In genomic region chr10:15563161-15563715, GRCh38 we compare ENCODE assay signal across 16 cellular contexts.
A peak's percentile ranks its signal among the peaks of the same experiment; 100 is the strongest.
DNase-seq lines count a peak whose midpoint lies in the region; ATAC-seq and TF ChIP-seq lines count a peak whose summit lies in the region.
"Had no signal": no experiment of that assay in that cellular context is flagged by ENCODE, and none has a peak within 500 bp of the region (broad histone marks: within the 10 kb centered on the region; RNA-seq: fewer than 3 reads in every experiment).

No MANE protein-coding gene starts in this region.

- H3K9ac ChIP-seq in BLaER1 (no peak overlapping the region), Karpas-422 (ENCODE audit: low read length) (no peak overlapping the region)

- no peak for TF ChIP-seq CTCF in neural crest cell (conservative IDR thresholded peaks at IDR 0.05)
- TF ChIP-seq CTCF in BE2C (IDR thresholded peaks at IDR 0.05; ENCODE audit: low read depth, low read length) = no peak

- H3K9me3 Mint-ChIP-seq in neural crest cell = no peaks in the 10 kb centered on the region
- H3K9me3 Mint-ChIP-seq in stimulated activated naive B cell treated with anti-CD40 and anti-IgM and Interleukin-4, amounts not matched to agents 10 μg/mL and 1 μg/mL and 100 μg/mL, for 72 hours = peaks cover 4 to 6% of the 10 kb centered on the region in 2 donors
- H3K9me3 Mint-ChIP-seq: CD4-positive, alpha-beta T cell; HFFc6 had no signal

- peaks cover 71% of the 10 kb centered on the region for H3K36me3 ChIP-seq in BLaER1
- no peaks in the 10 kb centered on the region for H3K36me3 ChIP-seq in Karpas-422 (ENCODE audit: insufficient read depth, low read length)
- H3K36me3 ChIP-seq in BE2C = no peaks in the 10 kb centered on the region

- H3K4me2 ChIP-seq in BLaER1 (peak overlapping the region; percentile 65), Karpas-422 (ENCODE audit: low read depth, low read length, poor library complexity, severe bottlenecking) (no peak overlapping the region)

- no peaks in the 10 kb centered on the region for H3K27me3 ChIP-seq in BLaER1
- H3K27me3 ChIP-seq in Karpas-422 (ENCODE audit: low read length) = no peaks in the 10 kb centered on the region
- no peaks in the 10 kb centered on the region for H3K27me3 ChIP-seq in BE2C

- H3K27me3 Mint-ChIP-seq in neural crest cell (ENCODE audit: low read depth) = peaks cover 4% of the 10 kb centered on the region
- peaks cover 5 to 12% of the 10 kb centered on the region in 2 donors for H3K27me3 Mint-ChIP-seq in stimulated activated naive B cell treated with anti-CD40 and anti-IgM and Interleukin-4, amounts not matched to agents 10 μg/mL and 1 μg/mL and 100 μg/mL, for 72 hours

- H3K4me1 ChIP-seq in BLaER1 (peaks cover 55% of the 10 kb centered on the region), Karpas-422 (ENCODE audit: low read length) (no peaks in the 10 kb centered on the region), BE2C (no peaks in the 10 kb centered on the region)

- no peaks in the 10 kb centered on the region for H3K9me2 ChIP-seq in Karpas-422 (replicated peaks; ENCODE audit: insufficient read depth, low read length)

- H4K20me1 ChIP-seq in BLaER1 = no peaks in the 10 kb centered on the region
- no peaks in the 10 kb centered on the region for H4K20me1 ChIP-seq in Karpas-422 (ENCODE audit: insufficient read depth, low read depth, low read length)

- no peak for ATAC-seq in stimulated activated naive B cell treated with anti-CD40 and anti-IgM and Interleukin-4, amounts not matched to agents 10 μg/mL and 1 μg/mL and 100 μg/mL, for 72 hours (replicated peaks)
- ATAC-seq: HepG2 had no signal

- H3K4me1 Mint-ChIP-seq in neural crest cell = no peaks in the 10 kb centered on the region
- peaks cover 0 to 4% of the 10 kb centered on the region in 2 donors for H3K4me1 Mint-ChIP-seq in stimulated activated naive B cell treated with anti-CD40 and anti-IgM and Interleukin-4, amounts not matched to agents 10 μg/mL and 1 μg/mL and 100 μg/mL, for 72 hours

- H3K4me3 Mint-ChIP-seq in neural crest cell = no peak overlapping the region
- no peak overlapping the region for H3K4me3 Mint-ChIP-seq in stimulated activated naive B cell treated with anti-CD40 and anti-IgM and Interleukin-4, amounts not matched to agents 10 μg/mL and 1 μg/mL and 100 μg/mL, for 72 hours
- H3K4me3 Mint-ChIP-seq: CD4-positive, alpha-beta T cell; HFFc6 had no signal

- no peak overlapping the region for H2AFZ ChIP-seq in Karpas-422 (ENCODE audit: low read length)

- peak overlapping the region; percentile 47 for H3K27ac Mint-ChIP-seq in neural crest cell (ENCODE audit: unreplicated experiment)
- no peak overlapping the region for H3K27ac Mint-ChIP-seq in stimulated activated naive B cell treated with anti-CD40 and anti-IgM and Interleukin-4, amounts not matched to agents 10 μg/mL and 1 μg/mL and 100 μg/mL, for 72 hours
- H3K27ac Mint-ChIP-seq: CD4-positive, alpha-beta T cell; HFFc6 had no signal

- DNase-seq in Karpas-422 = peak; percentile 15
- DNase-seq in dedifferentiated amniotic fluid mesenchymal stem cell (ENCODE audit: extremely low spot score) = peak; percentile 34
- no peak for DNase-seq in neural crest cell (ENCODE audit: low read depth, low spot score)
- DNase-seq in stimulated activated naive B cell treated with anti-CD40 and anti-IgM and Interleukin-4, amounts not matched to agents 10 μg/mL and 1 μg/mL and 100 μg/mL, for 72 hours = no peak
- DNase-seq in activated CD4-positive, alpha-beta T cell treated with anti-CD3 and anti-CD28 coated beads for 1 hour = no peak
- no peak for DNase-seq in BE2C
- no peak for DNase-seq in effector CD4-positive, alpha-beta T cell
- DNase-seq: C1 segment of cervical spinal cord; Calu3; CD4-positive, alpha-beta T cell; DMS 273 treated with DMSO at 0.1 percent for 48 hours; HCEC 1CT; HFFc6 had no signal

- H3K79me2 ChIP-seq in Karpas-422 (ENCODE audit: low read length) = no peaks in the 10 kb centered on the region

- H3K4me3 ChIP-seq in BLaER1 (no peak overlapping the region), Karpas-422 (ENCODE audit: low read length) (no peak overlapping the region), BE2C (ENCODE audit: low read depth, low read length) (no peak overlapping the region)

- H3K9me3 ChIP-seq in BLaER1 (no peaks in the 10 kb centered on the region), Karpas-422 (ENCODE audit: low read length) (no peaks in the 10 kb centered on the region), BE2C (no peaks in the 10 kb centered on the region)

- H3K27ac ChIP-seq in BLaER1 (0 out of 2 replicates have a peak overlapping the region, but pooled peaks have one; percentile 45), Karpas-422 (ENCODE audit: low read length) (no peak overlapping the region)
- H3K27ac ChIP-seq: 22Rv1 had no signal

- no peaks in the 10 kb centered on the region for H3K36me3 Mint-ChIP-seq in neural crest cell (ENCODE audit: low read depth)
- H3K36me3 Mint-ChIP-seq in stimulated activated naive B cell treated with anti-CD40 and anti-IgM and Interleukin-4, amounts not matched to agents 10 μg/mL and 1 μg/mL and 100 μg/mL, for 72 hours = no peaks in the 10 kb centered on the region

Comparison
In these comparisons a context has a peak if more than half of its experiments do, and no peak if none do; other contexts are left out.
1. DNase-seq: peak in Karpas-422 (single experiment) and dedifferentiated amniotic fluid mesenchymal stem cell (single experiment); none in neural crest cell (single experiment), stimulated activated naive B cell treated with anti-CD40 and anti-IgM and Interleukin-4, amounts not matched to agents 10 μg/mL and 1 μg/mL and 100 μg/mL, for 72 hours (single experiment), activated CD4-positive, alpha-beta T cell treated with anti-CD3 and anti-CD28 coated beads for 1 hour (single experiment), BE2C (single experiment) and effector CD4-positive, alpha-beta T cell (single experiment).